8 cellular contexts compared by ENCODE assay signal in the genomic region with DNA sequence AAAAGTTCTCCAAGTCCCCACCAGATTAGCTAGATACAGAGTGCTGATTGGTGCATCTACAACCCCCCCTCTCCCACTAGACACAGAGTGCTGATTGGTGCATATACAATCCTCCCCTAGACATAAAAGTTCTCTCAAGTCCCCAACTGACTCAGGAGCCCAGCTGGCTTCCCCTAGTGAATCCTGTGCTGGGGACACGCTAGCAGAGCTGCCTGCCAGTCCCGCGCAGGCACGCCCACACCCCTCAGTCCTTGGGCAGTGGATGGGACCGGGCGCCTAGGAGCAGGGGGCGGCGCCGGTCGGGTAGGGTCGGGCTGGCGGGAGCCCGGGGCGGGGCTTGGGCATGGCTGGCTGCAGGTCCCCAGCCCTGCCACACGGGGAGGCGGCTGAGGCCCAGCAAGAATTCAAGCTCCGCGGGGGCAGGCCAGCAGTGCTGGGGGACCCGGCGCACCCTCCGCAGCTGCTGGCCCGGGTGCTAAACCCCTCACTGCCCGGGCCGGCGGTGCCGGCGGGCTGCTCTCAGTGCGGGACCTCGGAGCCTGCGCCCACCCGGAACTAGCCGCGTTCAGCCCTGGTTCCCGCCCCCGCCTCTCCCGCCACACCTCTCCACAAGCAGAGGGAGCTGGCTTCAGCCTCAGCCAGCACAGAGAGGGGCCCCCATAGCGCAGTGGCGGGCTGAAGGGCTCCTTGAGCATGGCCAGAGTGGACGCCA.
DNase-seq lines count a peak whose midpoint lies in the region; ATAC-seq and TF ChIP-seq lines count a peak whose summit lies in the region.

No MANE protein-coding gene starts in this region.

- H3K36me3 Mint-ChIP-seq in neural crest cell (ENCODE audit: low read depth), result no peaks in the 10 kb centered on the region

- H3K27me3 Mint-ChIP-seq in neural crest cell (ENCODE audit: low read depth), result no peaks in the 10 kb centered on the region

- peaks cover 30% of the 10 kb centered on the region for H3K4me1 Mint-ChIP-seq in neural crest cell

- H3K9me3 ChIP-seq in OCI-LY3 (ENCODE audit: insufficient read depth, low read length) (no peaks in the 10 kb centered on the region), stomach smooth muscle (ENCODE audit: control insufficient read depth in 2 of 2, low read length in 2 of 2) (no peaks in the 10 kb centered on the region)

- no peaks in the 10 kb centered on the region for H3K79me2 ChIP-seq in OCI-LY3 (ENCODE audit: low read length)

- H3K4me1 ChIP-seq in OCI-LY3 (ENCODE audit: low read length), result no peaks in the 10 kb centered on the region
- H3K4me1 ChIP-seq in stomach smooth muscle (ENCODE audit: control insufficient read depth, insufficient read depth, low read length), result peaks cover 6% of the 10 kb centered on the region

- peak overlapping the region; percentile 71 for H3K9ac ChIP-seq in OCI-LY3 (ENCODE audit: low read length)
- peak overlapping the region; percentile 53 to 62 for H3K9ac ChIP-seq in stomach smooth muscle (ENCODE audit: low read length in 2 of 2)

- H3K9me3 Mint-ChIP-seq in neural crest cell, result no peaks in the 10 kb centered on the region

- TF ChIP-seq CTCF in OCI-LY3 (IDR thresholded peaks at IDR 0.05; ENCODE audit: low read depth, low read length) (peak; percentile 32), fibroblast of mammary gland (conservative IDR thresholded peaks at IDR 0.05; ENCODE audit: control insufficient read depth, insufficient read depth, low read depth, low read length) (no peak), neural crest cell (conservative IDR thresholded peaks at IDR 0.05) (peak; percentile 74)

- H4K20me1 ChIP-seq in OCI-LY3 (ENCODE audit: insufficient read depth, low read length), result no peaks in the 10 kb centered on the region

- H3K4me2 ChIP-seq in OCI-LY3 (ENCODE audit: low read length), result peak overlapping the region; percentile 72

- H3K36me3 ChIP-seq in OCI-LY3 (replicated peaks; ENCODE audit: low read depth, low read length), result no peaks in the 10 kb centered on the region
- H3K36me3 ChIP-seq in stomach smooth muscle (ENCODE audit: control insufficient read depth in 2 of 2, insufficient read depth in 2 of 2, low read length in 2 of 2), result no peaks in the 10 kb centered on the region

- peak; percentile 99 for ATAC-seq in GM21367 (IDR thresholded peaks at IDR 0.05; ENCODE audit: unreplicated experiment)

- peak overlapping the region; percentile 92 for H2AFZ ChIP-seq in OCI-LY3 (ENCODE audit: low read depth, low read length)

- peak overlapping the region; percentile 91 for H3K4me3 Mint-ChIP-seq in neural crest cell

- no peaks in the 10 kb centered on the region for H3K27me3 ChIP-seq in OCI-LY3 (ENCODE audit: low read depth, low read length)
- H3K27me3 ChIP-seq in stomach smooth muscle (ENCODE audit: control insufficient read depth in 1 of 2, insufficient read depth in 2 of 2, low read length in 2 of 2), result no peaks in the 10 kb centered on the region

- DNase-seq in DMS 273 treated with DMSO at 0.1 percent for 48 hours (lab: John Stamatoyannopoulos, UW) (peak; percentile 69), HT-29 (ENCODE audit: low spot score) (peak; percentile 58), fibroblast of mammary gland (ENCODE audit: low read depth) (peak; percentile 53), neural crest cell (ENCODE audit: low read depth, low spot score) (peak; percentile 72)
- peak; percentile 80 for DNase-seq in activated T-cell treated with anti-CD3 and anti-CD28 coated beads, Interleukin-2, amount 50 U/mL, for 1 hour

- H3K27ac Mint-ChIP-seq in neural crest cell (ENCODE audit: unreplicated experiment), result no peak overlapping the region

- no peak overlapping the region for H3K27ac ChIP-seq in OCI-LY3 (ENCODE audit: low read length)
- no peak overlapping the region for H3K27ac ChIP-seq in stomach smooth muscle (ENCODE audit: low read length)

- peak overlapping the region; percentile 87 for H3K4me3 ChIP-seq in OCI-LY3 (ENCODE audit: low read length)
- H3K4me3 ChIP-seq in fibroblast of mammary gland (ENCODE audit: control insufficient read depth, low read depth, low read length), result peak overlapping the region; percentile 56
- peak overlapping the region; percentile 66 to 74 for H3K4me3 ChIP-seq in stomach smooth muscle (ENCODE audit: low read length in 2 of 2)
